Comparison of ENCODE assay signal across 22 cellular contexts in genomic region chr6:165644586-165645266, GRCh38. TPM values are rescaled to one million over a fixed set of nuclear protein-coding genes. Genes with fewer than 3 reads are reported as not detected.
A peak's percentile ranks its signal among the peaks of the same experiment; 100 is the strongest.
DNase-seq lines count a peak whose midpoint lies in the region; ATAC-seq, FAIRE-seq and TF ChIP-seq lines count a peak whose summit lies in the region.
"Had no signal": no experiment of that assay in that cellular context is flagged by ENCODE, and none has a peak within 500 bp of the region (broad histone marks: within the 10 kb centered on the region; RNA-seq: fewer than 3 reads in every experiment).

No MANE protein-coding gene starts in this region.

- peaks cover 2% of the 10 kb centered on the region for H3K27me3 Mint-ChIP-seq in nephron progenitor cell (ENCODE audit: low read depth, poor library complexity)

- ATAC-seq in left ventricle myocardium superior (no peak), GM21619 (IDR thresholded peaks at IDR 0.05; ENCODE audit: unreplicated experiment) (no peak)
- ATAC-seq: A549, HCT116 had no signal

- H3K4me1 Mint-ChIP-seq in nephron progenitor cell: peaks cover 50% of the 10 kb centered on the region
- H3K4me1 Mint-ChIP-seq: CD14-positive monocyte; CD4-positive, alpha-beta memory T cell had no signal

- no peaks in the 10 kb centered on the region for H3K36me3 ChIP-seq in right atrium auricular region

- H3K4me1 ChIP-seq in right atrium auricular region: peaks cover 0 to 10% of the 10 kb centered on the region in 2 donors

- peaks cover 16% of the 10 kb centered on the region for H3K36me3 Mint-ChIP-seq in nephron progenitor cell (ENCODE audit: low read depth)
- H3K36me3 Mint-ChIP-seq: CD14-positive monocyte; CD4-positive, alpha-beta memory T cell had no signal

- peak overlapping the region; percentile 21 for H3K27ac Mint-ChIP-seq in nephron progenitor cell
- H3K27ac Mint-ChIP-seq: CD14-positive monocyte; CD4-positive, alpha-beta memory T cell; HFFc6 had no signal

- no peak overlapping the region for H3K4me3 Mint-ChIP-seq in nephron progenitor cell
- H3K4me3 Mint-ChIP-seq: CD4-positive, alpha-beta memory T cell; HFFc6 had no signal

- no peaks in the 10 kb centered on the region for H3K9me3 Mint-ChIP-seq in nephron progenitor cell
- H3K9me3 Mint-ChIP-seq: CD4-positive, alpha-beta memory T cell had no signal

- H3K27me3 ChIP-seq in right atrium auricular region: no peaks in the 10 kb centered on the region

- intact Hi-C loops in left ventricle myocardium superior (cut with micrococcal nuclease): no loop called here

- no peak for TF ChIP-seq CTCF in right atrium auricular region (IDR thresholded peaks at IDR 0.05)
- TF ChIP-seq CTCF in nephron progenitor cell (IDR thresholded peaks at IDR 0.05): no peak

- peak; percentile 23 for DNase-seq in right atrium auricular region (ENCODE audit: low spot score)
- no peak for DNase-seq in left ventricle myocardium superior
- DNase-seq in caudate nucleus (lab: John Stamatoyannopoulos, UW): peak in 1 of 61 donors; percentile 71
- no peak for DNase-seq in nephron progenitor cell
- no peak for DNase-seq in DMS53 treated with DMSO at 0.1 percent for 48 hours (lab: John Stamatoyannopoulos, UW; ENCODE audit: unreplicated experiment)
- DNase-seq in RCC 7860 (ENCODE audit: low spot score): no peak
- DNase-seq in activated CD4-positive, alpha-beta T cell treated with anti-CD3 and anti-CD28 coated beads, Interleukin-2, amount 50 U/mL, for 48 hours: no peak
- DNase-seq: AML-193; CD4-positive, alpha-beta memory T cell; DMS153; DMS79 treated with DMSO at 0.1 percent for 48 hours; GOT3; H7; HFFc6 had no signal

- FAIRE-seq in RCC 7860 (lab: Jason Lieb, UNC): no peak
- FAIRE-seq: A549, GM12892, GM18507 had no signal

- H3K4me3 ChIP-seq in right atrium auricular region: no peak overlapping the region
- H3K4me3 ChIP-seq: A549 had no signal

- no peaks in the 10 kb centered on the region for H3K9me3 ChIP-seq in right atrium auricular region
- H3K9me3 ChIP-seq: A549 had no signal

- no peak overlapping the region for H3K27ac ChIP-seq in right atrium auricular region
- peak overlapping the region; percentile 30 for H3K27ac ChIP-seq in caudate nucleus (ENCODE audit: low read depth, low read length)
- H3K27ac ChIP-seq: 22Rv1, A549, HL-60 had no signal

RNA-seq across cellular contexts. Expression of gene PDE10A, which starts 18.3 kb away (rescaled TPM):
- total RNA-seq in right atrium auricular region (1 to 10 TPM; 3.6 to 4.3 TPM), left ventricle myocardium superior (9.3 TPM)
- total RNA-seq: CD4-positive, alpha-beta memory T cell had no signal
